Comparison of ENCODE assay signal across 8 cellular contexts in genomic region chr21:38958940-38959685, GRCh38.
A peak's percentile ranks its signal among the peaks of the same experiment; 100 is the strongest.
DNase-seq lines count a peak whose midpoint lies in the region; TF ChIP-seq lines count a peak whose summit lies in the region.

No MANE protein-coding gene starts in this region.

- H3K4me1 ChIP-seq in GM23248 (ENCODE audit: insufficient read depth) (peaks cover 43% of the 10 kb centered on the region), sigmoid colon (peaks cover 0 to 25% (median 20%) of the 10 kb centered on the region in 4 donors), ascending aorta (peaks cover 0 to 11% of the 10 kb centered on the region in 2 donors)

- peak overlapping the region; percentile 64 for H3K27ac ChIP-seq in GM23248
- peak overlapping the region; percentile 19 to 73 (median 58) for H3K27ac ChIP-seq in sigmoid colon
- peak overlapping the region in 1 of 2 donors; percentile 13 for H3K27ac ChIP-seq in ascending aorta
- no peak overlapping the region for H3K27ac ChIP-seq in substantia nigra (ENCODE audit: low read depth, low read length, poor library complexity, severe bottlenecking)

- no peaks in the 10 kb centered on the region for H3K79me2 ChIP-seq in GM23248 (ENCODE audit: insufficient read depth)

- in situ Hi-C loops in GM23248 (cut with MboI) = no loop called here

- DNase-seq in GM23248 (peak; percentile 82), SK-N-DZ (ENCODE audit: low spot score) (peak; percentile 62), fibroblast of mammary gland (ENCODE audit: low read depth) (peak; percentile 94), sigmoid colon (peak; percentile 83), ascending aorta (ENCODE audit: low spot score in 2 of 2) (no peak), GM19240 (ENCODE audit: insufficient read length, low spot score) (no peak), substantia nigra (lab: John Stamatoyannopoulos, UW) (no peak)
- no peak for DNase-seq in activated naive CD4-positive, alpha-beta T cell treated with Interleukin-2 at 50 U/mL for 16 hours

- H3K4me3 ChIP-seq in GM23248 (no peak overlapping the region), fibroblast of mammary gland (ENCODE audit: control insufficient read depth, low read depth, low read length) (no peak overlapping the region), sigmoid colon (no peak overlapping the region), ascending aorta (no peak overlapping the region)

- no peaks in the 10 kb centered on the region for H3K9me3 ChIP-seq in GM23248 (ENCODE audit: low read depth)
- H3K9me3 ChIP-seq in sigmoid colon = no peaks in the 10 kb centered on the region
- H3K9me3 ChIP-seq in ascending aorta = no peaks in the 10 kb centered on the region

- H4K20me1 ChIP-seq in GM23248 (ENCODE audit: insufficient read depth) = no peaks in the 10 kb centered on the region

- TF ChIP-seq CTCF in fibroblast of mammary gland (conservative IDR thresholded peaks at IDR 0.05; ENCODE audit: control insufficient read depth, insufficient read depth, low read depth, low read length) (no peak), sigmoid colon (IDR thresholded peaks at IDR 0.05) (no peak), ascending aorta (IDR thresholded peaks at IDR 0.05) (no peak)

- no peak for TF ChIP-seq POLR2A in sigmoid colon (IDR thresholded peaks at IDR 0.05)

- no peaks in the 10 kb centered on the region for H3K9me2 ChIP-seq in GM23248 (ENCODE audit: insufficient read depth)

- H3K36me3 ChIP-seq in GM23248 (ENCODE audit: low read depth) = no peaks in the 10 kb centered on the region
- no peaks in the 10 kb centered on the region for H3K36me3 ChIP-seq in sigmoid colon
- H3K36me3 ChIP-seq in ascending aorta = no peaks in the 10 kb centered on the region

- peak in 3 of 4 donors; percentile 8 to 72 (median 65) for TF ChIP-seq EP300 in sigmoid colon (IDR thresholded peaks at IDR 0.05)

- no peaks in the 10 kb centered on the region for H3K27me3 ChIP-seq in GM23248 (replicated peaks; ENCODE audit: insufficient read depth)
- no peaks in the 10 kb centered on the region for H3K27me3 ChIP-seq in sigmoid colon
- no peaks in the 10 kb centered on the region for H3K27me3 ChIP-seq in ascending aorta

- 55 to 56% methylated on average over 4 of the region's 4 CpGs for WGBS in GM23248 (ENCODE audit: low coverage in 1 of 2, low lambda C conversion rate in 2 of 2, missing lambda C conversion rate in 2 of 2), 2 experiments
- WGBS in sigmoid colon, 2 donors = 15 to 55% methylated on average over 4 of the region's 4 CpGs

- intact Hi-C loops in sigmoid colon (cut with DNase I) (no loop called here), ascending aorta (cut with DNase I) (no loop called here)

- H3F3A ChIP-seq in GM23248 (ENCODE audit: insufficient read depth) = peaks cover 24% of the 10 kb centered on the region

- H3K9ac ChIP-seq in GM23248 = peak overlapping the region; percentile 41; the same call in 1 of the 2 replicates

- H2AFZ ChIP-seq in GM23248 = peak overlapping the region; percentile 43

- H3K4me2 ChIP-seq in GM23248 (ENCODE audit: unreplicated experiment) = peak overlapping the region; percentile 20

Comparison
In these comparisons a context has a peak if more than half of its experiments do, and no peak if none do; other contexts are left out.
1. DNase-seq: peak in GM23248 (single experiment), SK-N-DZ (single experiment), fibroblast of mammary gland (single experiment) and sigmoid colon (single experiment); none in ascending aorta (0 of 2), GM19240 (single experiment), activated naive CD4-positive, alpha-beta T cell treated with Interleukin-2 at 50 U/mL for 16 hours (single experiment) and substantia nigra (0 of 49).